ENCODE assay signal across 24 cellular contexts in genomic region chr1:19786988-19787423, GRCh38. TPM values are rescaled to one million over a fixed set of nuclear protein-coding genes. Genes with fewer than 3 reads are reported as not detected.
DNase-seq lines count a peak whose midpoint lies in the region; ATAC-seq and TF ChIP-seq lines count a peak whose summit lies in the region.
"Had no signal": no experiment of that assay in that cellular context is flagged by ENCODE, and none has a peak within 500 bp of the region (broad histone marks: within the 10 kb centered on the region; RNA-seq: fewer than 3 reads in every experiment).

No MANE protein-coding gene starts in this region.

- H3K79me1 ChIP-seq in H9 (ENCODE audit: insufficient read depth, low read depth, low read length, poor library complexity, severe bottlenecking), result no peaks in the 10 kb centered on the region

- peak; percentile 68 for DNase-seq in H9
- peak; percentile 81 for DNase-seq in prostate gland (ENCODE audit: low spot score)
- DNase-seq in NCI-H82 (lab: John Stamatoyannopoulos, UW), result no peak
- no peak for DNase-seq in activated CD8-positive, alpha-beta memory T cell treated with anti-CD3 and anti-CD28 coated beads, Interleukin-2, amount 10 ng/mL, durations not matched to agents 7 days and 5 days
- DNase-seq in osteocyte (ENCODE audit: extremely low spot score, unreplicated experiment), result no peak
- no peak for DNase-seq in NCI-H1694 treated with DMSO at 0.1 percent for 48 hours (lab: John Stamatoyannopoulos, UW)
- DNase-seq: activated gamma-delta T cell treated with Interleukin-2 at 50 U/mL for 16 hours; aorta; BE2C; colonic mucosa; DND-41; erythroblast; left cardiac atrium; naive B cell; NCI-H2029; Right ventricle myocardium superior; stimulated activated CD4-positive, alpha-beta T cell treated with anti-CD3 and anti-CD28 coated beads, Interleukin-2, amount 100 ng/mL, for 24 hours had no signal

- H3K36me3 Mint-ChIP-seq in H9 (ENCODE audit: insufficient read depth in 1 of 3, low read depth in 3 of 3), result peaks cover 0 to 2% (median 0%) of the 10 kb centered on the region in 3 experiments; a peak in 2 of 7 replicates
- peaks cover 17% of the 10 kb centered on the region for H3K36me3 Mint-ChIP-seq in activated CD8-positive, alpha-beta memory T cell treated with anti-CD3 and anti-CD28 coated beads, Interleukin-2, amount 10 ng/mL, durations not matched to agents 7 days and 5 days
- peaks cover 3% of the 10 kb centered on the region for H3K36me3 Mint-ChIP-seq in osteocyte (ENCODE audit: unreplicated experiment)

- no peak overlapping the region for H2BK12ac ChIP-seq in H9 (ENCODE audit: insufficient read length, low read depth, low read length)

- H3K9me3 ChIP-seq in H9 (ENCODE audit: control insufficient read depth, low read depth, low read length) (no peaks in the 10 kb centered on the region), OCI-LY1 (ENCODE audit: low read length) (no peaks in the 10 kb centered on the region), iPS-20b (ENCODE audit: insufficient read depth, low read depth, low read length) (no peaks in the 10 kb centered on the region), prostate gland (no peaks in the 10 kb centered on the region)
- H3K9me3 ChIP-seq: BE2C, colonic mucosa had no signal

- CTCF ChIA-PET in activated CD8-positive, alpha-beta memory T cell treated with anti-CD3 and anti-CD28 coated beads, Interleukin-2, amount 10 ng/mL, durations not matched to agents 7 days and 5 days (lab: Charles Lee), result interaction anchor here (1.3 kb wide), 1 partner anchor 125 kb away, joined by 4 read pairs; no protein-coding TSS in a partner anchor

- H3K79me2 ChIP-seq in H9 (ENCODE audit: insufficient read depth, low read length) (no peaks in the 10 kb centered on the region), OCI-LY1 (ENCODE audit: insufficient read depth, low read length) (no peaks in the 10 kb centered on the region)

- no peak overlapping the region for H2BK5ac ChIP-seq in H9 (ENCODE audit: insufficient read length, low read length)

- no peak overlapping the region for H4K91ac ChIP-seq in H9 (ENCODE audit: insufficient read length, low read depth, low read length)

- peak overlapping the region in 1 of 3 experiments; percentile 51; a peak in 1 of 7 replicates for H3K27ac Mint-ChIP-seq in H9
- H3K27ac Mint-ChIP-seq in activated CD8-positive, alpha-beta memory T cell treated with anti-CD3 and anti-CD28 coated beads, Interleukin-2, amount 10 ng/mL, durations not matched to agents 7 days and 5 days, result no peak overlapping the region
- no peak overlapping the region for H3K27ac Mint-ChIP-seq in osteocyte (ENCODE audit: unreplicated experiment)

- H2AFZ ChIP-seq in H9 (ENCODE audit: low read length) (no peak overlapping the region), OCI-LY1 (ENCODE audit: low read length) (no peak overlapping the region)

- no peak overlapping the region for H3K23ac ChIP-seq in H9 (ENCODE audit: insufficient read length, low read depth, low read length)

- no peak for ATAC-seq in activated CD8-positive, alpha-beta memory T cell treated with anti-CD3 and anti-CD28 coated beads, Interleukin-2, amount 10 ng/mL, durations not matched to agents 7 days and 5 days
- ATAC-seq: activated CD4-positive, CD25-positive, alpha-beta regulatory T cell treated with anti-CD3 and anti-CD28 coated beads, Interleukin-2, amount 50 U/mL, for 24 hours; left cardiac atrium; sciatic nerve had no signal

- H3K9me3 Mint-ChIP-seq in H9, result no peaks in the 10 kb centered on the region; a peak in 1 of 5 replicates
- no peaks in the 10 kb centered on the region for H3K9me3 Mint-ChIP-seq in activated CD8-positive, alpha-beta memory T cell treated with anti-CD3 and anti-CD28 coated beads, Interleukin-2, amount 10 ng/mL, durations not matched to agents 7 days and 5 days (ENCODE audit: low read depth)
- H3K9me3 Mint-ChIP-seq in osteocyte (ENCODE audit: unreplicated experiment), result no peaks in the 10 kb centered on the region
- H3K9me3 Mint-ChIP-seq: naive B cell had no signal

- H2BK20ac ChIP-seq in H9 (ENCODE audit: low read depth, low read length, poor library complexity, severe bottlenecking), result no peak overlapping the region

- H4K8ac ChIP-seq in H9 (replicated peaks; ENCODE audit: insufficient read length, low read depth, low read length), result no peak overlapping the region

- H2BK120ac ChIP-seq in H9 (ENCODE audit: low read depth, low read length, poor library complexity, severe bottlenecking), result no peak overlapping the region

- TF ChIP-seq POLR2A in prostate gland (IDR thresholded peaks at IDR 0.05), result peak; percentile 21

- H3K56ac ChIP-seq in H9 (ENCODE audit: insufficient read length, low read depth, low read length), result no peak overlapping the region

- no peak overlapping the region for H3K14ac ChIP-seq in H9 (ENCODE audit: insufficient read depth, low read length)

- H3K4ac ChIP-seq in H9 (ENCODE audit: low read depth, low read length), result no peak overlapping the region

- peaks cover 77% of the 10 kb centered on the region for H3K27me3 Mint-ChIP-seq in H9 (ENCODE audit: low read depth)
- H3K27me3 Mint-ChIP-seq in activated CD8-positive, alpha-beta memory T cell treated with anti-CD3 and anti-CD28 coated beads, Interleukin-2, amount 10 ng/mL, durations not matched to agents 7 days and 5 days, result no peaks in the 10 kb centered on the region
- H3K27me3 Mint-ChIP-seq in osteocyte (ENCODE audit: unreplicated experiment), result no peaks in the 10 kb centered on the region
- H3K27me3 Mint-ChIP-seq: naive B cell had no signal

- no peaks in the 10 kb centered on the region for H3K23me2 ChIP-seq in H9 (ENCODE audit: insufficient read length, low read depth, low read length, poor library complexity, severe bottlenecking)

- H3K9ac ChIP-seq in H9 (ENCODE audit: extremely low read depth, insufficient read length, low read length), result no peak overlapping the region
- H3K9ac ChIP-seq in OCI-LY1 (ENCODE audit: low read length), result no peak overlapping the region; the same call in 1 of the 2 replicates
- H3K9ac ChIP-seq in iPS-20b (ENCODE audit: low read depth, low read length), result no peak overlapping the region

- intact Hi-C loops in prostate gland (cut with DNase I), result no loop called here

- H3K4me3 ChIP-seq in OCI-LY1 (ENCODE audit: low read depth, low read length, poor library complexity, severe bottlenecking) (no peak overlapping the region), iPS-20b (ENCODE audit: low read length) (peak overlapping the region; percentile 41), prostate gland (no peak overlapping the region)
- H3K4me3 ChIP-seq: colonic mucosa had no signal

- H3K4me1 Mint-ChIP-seq in H9 (peaks cover 22 to 27% of the 10 kb centered on the region in 2 experiments), osteocyte (ENCODE audit: unreplicated experiment) (peaks cover 4% of the 10 kb centered on the region)
- H3K4me1 Mint-ChIP-seq in activated CD8-positive, alpha-beta memory T cell treated with anti-CD3 and anti-CD28 coated beads, Interleukin-2, amount 10 ng/mL, durations not matched to agents 7 days and 5 days, result no peaks in the 10 kb centered on the region

- H3T11ph ChIP-seq in H9 (ENCODE audit: low read length), result no peak overlapping the region

- H2AK5ac ChIP-seq in H9 (ENCODE audit: insufficient read length, low read length), result no peak overlapping the region

- no peak overlapping the region for H4K5ac ChIP-seq in H9 (ENCODE audit: insufficient read length, low read depth, low read length)

- peaks cover 19% of the 10 kb centered on the region; the same call in 1 of the 2 replicates for H3K27me3 ChIP-seq in H9 (ENCODE audit: insufficient read depth, low read length)
- H3K27me3 ChIP-seq in OCI-LY1 (ENCODE audit: insufficient read depth, low read length), result no peaks in the 10 kb centered on the region
- H3K27me3 ChIP-seq in iPS-20b (ENCODE audit: insufficient read depth, low read length), result peaks cover 43% of the 10 kb centered on the region
- no peaks in the 10 kb centered on the region for H3K27me3 ChIP-seq in prostate gland (replicated peaks; ENCODE audit: insufficient read depth)
- H3K27me3 ChIP-seq: BE2C, colonic mucosa had no signal

- H3K9me2 ChIP-seq in OCI-LY1 (ENCODE audit: low read depth, low read length), result no peaks in the 10 kb centered on the region

- peak overlapping the region in 1 of 2 experiments; percentile 29; a peak in 1 of 5 replicates for H3K4me3 Mint-ChIP-seq in H9
- no peak overlapping the region for H3K4me3 Mint-ChIP-seq in activated CD8-positive, alpha-beta memory T cell treated with anti-CD3 and anti-CD28 coated beads, Interleukin-2, amount 10 ng/mL, durations not matched to agents 7 days and 5 days
- no peak overlapping the region for H3K4me3 Mint-ChIP-seq in osteocyte (ENCODE audit: unreplicated experiment)
- H3K4me3 Mint-ChIP-seq: naive B cell had no signal

- no CpG with 5 or more reads among the region's 9 CpGs for WGBS in H9 (ENCODE audit: extremely low coverage, insufficient read length, low lambda C conversion rate)
- 32% methylated on average over 9 of the region's 9 CpGs for WGBS in prostate gland

- no peaks in the 10 kb centered on the region for H3F3A ChIP-seq in OCI-LY1 (ENCODE audit: insufficient read depth, low read length)

- H3K36me3 ChIP-seq in OCI-LY1 (ENCODE audit: insufficient read depth, low read length), result peaks cover 8% of the 10 kb centered on the region
- no peaks in the 10 kb centered on the region for H3K36me3 ChIP-seq in iPS-20b (ENCODE audit: insufficient read depth, low read depth, low read length)
- no peaks in the 10 kb centered on the region for H3K36me3 ChIP-seq in prostate gland
- H3K36me3 ChIP-seq: BE2C had no signal

- H3K27ac ChIP-seq in H9 (ENCODE audit: insufficient read length, low read depth, low read length) (no peak overlapping the region), OCI-LY1 (ENCODE audit: low read depth, low read length, poor library complexity, severe bottlenecking) (no peak overlapping the region), iPS-20b (ENCODE audit: low read length) (no peak overlapping the region), prostate gland (peak overlapping the region; percentile 61 to 65)
- H3K27ac ChIP-seq: colonic mucosa had no signal

- TF ChIP-seq CTCF in H9 (conservative IDR thresholded peaks at IDR 0.05) (0 out of 3 replicates have a peak, but pooled peaks have one; percentile 8), OCI-LY1 (IDR thresholded peaks at IDR 0.05; ENCODE audit: low read length) (no peak), prostate gland (IDR thresholded peaks at IDR 0.05) (peak in 3 of 4 experiments; percentile 17 to 34 (median 33)), osteocyte (IDR thresholded peaks at IDR 0.05) (no peak)

- H2BK15ac ChIP-seq in H9 (ENCODE audit: low read depth, low read length), result no peak overlapping the region

- H3K4me1 ChIP-seq in H9 (ENCODE audit: insufficient read depth, low read length), result peaks cover 14% of the 10 kb centered on the region; the same call in 1 of the 2 replicates
- H3K4me1 ChIP-seq in OCI-LY1 (ENCODE audit: insufficient read depth, low read length, severe bottlenecking), result peaks cover 9% of the 10 kb centered on the region
- H3K4me1 ChIP-seq in iPS-20b (ENCODE audit: insufficient read depth, low read length), result peaks cover 16% of the 10 kb centered on the region
- peaks cover 9% of the 10 kb centered on the region for H3K4me1 ChIP-seq in prostate gland (replicated peaks)
- H3K4me1 ChIP-seq: BE2C, colonic mucosa had no signal

- H4K20me1 ChIP-seq in H9 (ENCODE audit: control insufficient read depth, insufficient read depth, insufficient read length) (no peaks in the 10 kb centered on the region), OCI-LY1 (ENCODE audit: insufficient read depth, low read length) (no peaks in the 10 kb centered on the region)

- H3K4me2 ChIP-seq in H9 (ENCODE audit: insufficient read depth, insufficient read length, low read length), result peak overlapping the region; percentile 22
- H3K4me2 ChIP-seq in OCI-LY1 (ENCODE audit: low read length), result peak overlapping the region; percentile 37; the same call in 1 of the 2 replicates

- no peak overlapping the region for H3K18ac ChIP-seq in H9 (ENCODE audit: insufficient read length, low read depth, low read length)

RNA-seq across cellular contexts. Expression of gene TMCO4, which starts 12.7 kb away (rescaled TPM):
- total RNA-seq in H9 (2021) (2.7 and 4.0 TPM in 2 replicates), prostate gland (10 to 100 TPM; 60.5 to 89.9 TPM), osteocyte (12.1 and 14.3 TPM in 2 replicates)
- 10 to 100 TPM; 18.4 to 18.6 TPM for total RNA-seq in activated CD8-positive, alpha-beta memory T cell treated with anti-CD3 and anti-CD28 coated beads, Interleukin-2, amount 10 ng/mL, durations not matched to agents 7 days and 5 days

RNA-seq across cellular contexts. Expression of gene RNF186, which starts 28.1 kb away (rescaled TPM):
- total RNA-seq in H9 (2021) (not detected in 2 replicates), prostate gland (not detected), osteocyte (not detected in 2 replicates)
- not detected for total RNA-seq in activated CD8-positive, alpha-beta memory T cell treated with anti-CD3 and anti-CD28 coated beads, Interleukin-2, amount 10 ng/mL, durations not matched to agents 7 days and 5 days
- total RNA-seq: aorta; glomerular endothelial cell; left cardiac atrium; Right ventricle myocardium superior; sciatic nerve; T-helper 1 cell treated with Interleukin-12 subunit alpha and Interleukin-12 subunit beta and Interleukin-4 antibody, amounts not matched to agents 30 ng/mL and 1 ng/mL, for 36 hours; temporal lobe had no signal

Comparison
In these comparisons a context has a peak if more than half of its experiments do, and no peak if none do; other contexts are left out.
1. DNase-seq: peak in H9 (single experiment) and prostate gland (single experiment); none in NCI-H82 (single experiment), activated CD8-positive, alpha-beta memory T cell treated with anti-CD3 and anti-CD28 coated beads, Interleukin-2, amount 10 ng/mL, durations not matched to agents 7 days and 5 days (single experiment), osteocyte (single experiment) and NCI-H1694 treated with DMSO at 0.1 percent for 48 hours (single experiment).
2. H3K27ac ChIP-seq: peak in prostate gland (2 of 2); none in H9 (single experiment), OCI-LY1 (single experiment) and iPS-20b (single experiment).
3. CTCF ChIP-seq: peak in H9 (single experiment) and prostate gland (3 of 4); none in OCI-LY1 (single experiment) and osteocyte (single experiment).